Comparison of ENCODE assay signal across 20 cellular contexts in genomic region chr1:245291351-245291750, GRCh38.
DNase-seq lines count a peak whose midpoint lies in the region; ATAC-seq and TF ChIP-seq lines count a peak whose summit lies in the region.
"Had no signal": no experiment of that assay in that cellular context is flagged by ENCODE, and none has a peak within 500 bp of the region (broad histone marks: within the 10 kb centered on the region; RNA-seq: fewer than 3 reads in every experiment).

No MANE protein-coding gene starts in this region.

- H3K27ac ChIP-seq in esophagus muscularis mucosa (replicated peaks in 1 of 4): no peak overlapping the region
- H3K27ac ChIP-seq in tibial artery: no peak overlapping the region

- no peak for TF ChIP-seq EP300 in esophagus muscularis mucosa (IDR thresholded peaks at IDR 0.05)

- H3K36me3 ChIP-seq in esophagus muscularis mucosa (no peaks in the 10 kb centered on the region), tibial artery (no peaks in the 10 kb centered on the region), mucosa of descending colon (ENCODE audit: low read depth) (no peaks in the 10 kb centered on the region)
- H3K36me3 ChIP-seq: BE2C, HAP-1 had no signal

- ATAC-seq in mucosa of descending colon: no peak
- ATAC-seq in activated CD4-positive, CD25-positive, alpha-beta regulatory T cell treated with anti-CD3 and anti-CD28 coated beads, Interleukin-2, amount 50 U/mL, for 24 hours: no peak
- ATAC-seq: GM12878 had no signal

- intact Hi-C loops in esophagus muscularis mucosa (cut with DNase I): no loop called here
- intact Hi-C loops in tibial artery (cut with DNase I; ENCODE audit: low total_unique reads): no loop called here
- intact Hi-C loops in mucosa of descending colon (cut with DNase I, micrococcal nuclease): no loop called here

- H3K4me3 ChIP-seq in esophagus muscularis mucosa: no peak overlapping the region
- no peak overlapping the region for H3K4me3 ChIP-seq in tibial artery
- no peak overlapping the region for H3K4me3 ChIP-seq in mucosa of descending colon
- H3K4me3 ChIP-seq: GM12878, HAP-1 had no signal

- DNase-seq in ecto neural progenitor cell (ENCODE audit: low spot score) (peak; percentile 18), esophagus muscularis mucosa (ENCODE audit: extremely low spot score) (peak; percentile 53), neural crest cell (ENCODE audit: low read depth, low spot score) (no peak), tibial artery (no peak), NCI-H82 (lab: John Stamatoyannopoulos, UW) (no peak), mucosa of descending colon (no peak)
- DNase-seq: ACHN; BE2C; C1 segment of cervical spinal cord; CD4-positive, CD25-positive, alpha-beta regulatory T cell; CD8-positive, alpha-beta memory T cell; COR-L47; DMS 273 treated with DMSO at 0.1 percent for 48 hours; DMS53; DND-41; EL; GOT3 had no signal

- H3K4me1 ChIP-seq in esophagus muscularis mucosa (no peaks in the 10 kb centered on the region), tibial artery (no peaks in the 10 kb centered on the region), mucosa of descending colon (ENCODE audit: low read depth) (no peaks in the 10 kb centered on the region)
- H3K4me1 ChIP-seq: HAP-1 had no signal

- no peaks in the 10 kb centered on the region for H3K27me3 Mint-ChIP-seq in neural crest cell (ENCODE audit: low read depth)

- H3K9me3 ChIP-seq in esophagus muscularis mucosa (no peaks in the 10 kb centered on the region), tibial artery (no peaks in the 10 kb centered on the region), mucosa of descending colon (no peaks in the 10 kb centered on the region)
- H3K9me3 ChIP-seq: BE2C, HAP-1 had no signal

- H3K9me3 Mint-ChIP-seq in neural crest cell: no peaks in the 10 kb centered on the region

- H3K27me3 ChIP-seq in esophagus muscularis mucosa (no peaks in the 10 kb centered on the region), tibial artery (no peaks in the 10 kb centered on the region)
- H3K27me3 ChIP-seq: BE2C had no signal

- TF ChIP-seq CTCF in esophagus muscularis mucosa (IDR thresholded peaks at IDR 0.05) (no peak), neural crest cell (conservative IDR thresholded peaks at IDR 0.05) (no peak), tibial artery (IDR thresholded peaks at IDR 0.05) (no peak), mucosa of descending colon (IDR thresholded peaks at IDR 0.05) (no peak)

- peak overlapping the region; percentile 95 for H3K27ac Mint-ChIP-seq in neural crest cell (ENCODE audit: unreplicated experiment)
- H3K27ac Mint-ChIP-seq: CD4-positive, CD25-positive, alpha-beta regulatory T cell; CD8-positive, alpha-beta memory T cell had no signal

- no peak overlapping the region for H3K4me3 Mint-ChIP-seq in neural crest cell
- H3K4me3 Mint-ChIP-seq: CD4-positive, CD25-positive, alpha-beta regulatory T cell; CD8-positive, alpha-beta memory T cell had no signal

- TF ChIP-seq POLR2A in esophagus muscularis mucosa (IDR thresholded peaks at IDR 0.05; ENCODE audit: low read depth): no peak

- 65% methylated on average over 4 of the region's 4 CpGs for WGBS in esophagus muscularis mucosa

- H3K36me3 Mint-ChIP-seq in neural crest cell (ENCODE audit: low read depth): no peaks in the 10 kb centered on the region
- H3K36me3 Mint-ChIP-seq: CD4-positive, CD25-positive, alpha-beta regulatory T cell; CD8-positive, alpha-beta memory T cell had no signal

- peaks cover 42% of the 10 kb centered on the region for H3K4me1 Mint-ChIP-seq in neural crest cell
- H3K4me1 Mint-ChIP-seq: CD4-positive, CD25-positive, alpha-beta regulatory T cell; CD8-positive, alpha-beta memory T cell had no signal

Comparison
In these comparisons a context has a peak if more than half of its experiments do, and no peak if none do; other contexts are left out.
1. DNase-seq: peak in ecto neural progenitor cell (single experiment) and esophagus muscularis mucosa (single experiment); none in neural crest cell (single experiment), tibial artery (0 of 2), NCI-H82 (single experiment) and mucosa of descending colon (0 of 3).